In genomic region chr2:62197017-62197586, GRCh38 we compare ENCODE assay signal across 8 cellular contexts. TPM values are rescaled to one million over a fixed set of nuclear protein-coding genes. Genes with fewer than 3 reads are reported as not detected.
DNase-seq lines count a peak whose midpoint lies in the region; ATAC-seq lines count a peak whose summit lies in the region.

No MANE protein-coding gene starts in this region.

- intact Hi-C loops in Right ventricle myocardium superior (cut with DNase I), result loop anchor here (5.0 to 10.0 kb wide), 2 partner anchors 202 to 215 kb away; no protein-coding TSS in a partner anchor
- intact Hi-C loops in Right ventricle myocardium inferior (cut with DNase I), result loop anchor here (2.0 to 5.0 kb wide), 5 partner anchors 96 to 280 kb away; no protein-coding TSS in a partner anchor

- H3K4me3 ChIP-seq in SJCRH30 (peak overlapping the region; percentile 99), iPS-15b (ENCODE audit: low read depth, low read length) (peak overlapping the region; percentile 90)

- no peak overlapping the region for H3K27ac ChIP-seq in SJCRH30
- H3K27ac ChIP-seq in adipose tissue (ENCODE audit: low read depth, low read length), result peak overlapping the region; percentile 22

- H3K4me1 ChIP-seq in SJCRH30 (no peaks in the 10 kb centered on the region), iPS-15b (ENCODE audit: control insufficient read depth, insufficient read depth, low read length) (peaks cover 18% of the 10 kb centered on the region)

- no peaks in the 10 kb centered on the region for H3K36me3 ChIP-seq in SJCRH30
- no peaks in the 10 kb centered on the region for H3K36me3 ChIP-seq in iPS-15b (ENCODE audit: control insufficient read depth, insufficient read depth, low read length)

- no peaks in the 10 kb centered on the region for H3K9me3 ChIP-seq in SJCRH30 (replicated peaks)
- H3K9me3 ChIP-seq in iPS-15b (ENCODE audit: control insufficient read depth, insufficient read depth, low read length), result no peaks in the 10 kb centered on the region

- WGBS in adipose tissue, 3 donors, result 0% methylated on average over 30 to 31 of the region's 31 CpGs

- H3K9ac ChIP-seq in iPS-15b (ENCODE audit: low read depth, low read length), result no peak overlapping the region

- ATAC-seq in Right ventricle myocardium superior (ENCODE audit: poor library complexity) (peak; percentile 11), Right ventricle myocardium inferior (no peak), HG02610 (IDR thresholded peaks at IDR 0.05; ENCODE audit: unreplicated experiment) (no peak), HG03159 (IDR thresholded peaks at IDR 0.05; ENCODE audit: unreplicated experiment) (no peak)

- H3K27me3 ChIP-seq in SJCRH30, result no peaks in the 10 kb centered on the region
- H3K27me3 ChIP-seq in iPS-15b (ENCODE audit: control insufficient read depth, insufficient read depth, low read length), result no peaks in the 10 kb centered on the region

- no peak for DNase-seq in Right ventricle myocardium superior
- DNase-seq in Right ventricle myocardium inferior (ENCODE audit: missing footprints), result no peak
- peak in 1 of 2 experiments; percentile 25 for DNase-seq in SJCRH30
- DNase-seq in stimulated activated CD4-positive, alpha-beta T cell treated with anti-CD3 and anti-CD28 coated beads, Interleukin-1b, Interleukin-23, amount 100 ng/mL, for 48 hours, result peak; percentile 26

RNA-seq across cellular contexts. Expression of gene B3GNT2, which starts 1.2 kb away (rescaled TPM):
- 14.6 TPM for total RNA-seq in Right ventricle myocardium superior
- 14.9 TPM for total RNA-seq in Right ventricle myocardium inferior
- total RNA-seq in SJCRH30 (2014; rRNA removed; shearing (Covaris generic)), result 13.6 and 15.8 TPM in 2 replicates
- 10 to 100 TPM in 1 of 3 donors, 1 to 10 TPM in 2; 6.9 to 10.3 (median 9.4) TPM for polyA plus RNA-seq in adipose tissue
